In the genomic region with DNA sequence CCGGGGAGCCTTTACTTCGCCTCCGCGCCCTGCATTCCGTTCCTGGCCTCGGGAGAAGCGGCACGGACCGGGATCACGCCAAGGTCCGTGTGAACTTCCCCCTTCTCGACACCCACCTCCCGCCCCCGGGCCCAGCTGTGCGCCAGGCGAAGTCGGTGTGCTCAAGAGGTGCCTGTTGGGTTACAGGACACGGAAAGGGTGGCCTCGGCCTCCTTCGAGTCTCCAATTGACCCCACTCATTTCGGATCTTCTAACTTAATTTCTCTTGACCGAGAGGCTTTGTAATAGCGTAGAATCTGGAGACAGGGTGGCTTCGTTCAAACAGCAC, we compare ENCODE assay signal across 8 cellular contexts. TPM values are rescaled to one million over a fixed set of nuclear protein-coding genes. Genes with fewer than 3 reads are reported as not detected.
A peak's percentile ranks its signal among the peaks of the same experiment; 100 is the strongest.
DNase-seq lines count a peak whose midpoint lies in the region; ATAC-seq and TF ChIP-seq lines count a peak whose summit lies in the region.

No MANE protein-coding gene starts in this region.

- H3K27me3 ChIP-seq in esophagus muscularis mucosa = no peaks in the 10 kb centered on the region

- H3K27ac ChIP-seq in OCI-LY7 (ENCODE audit: low read depth, low read length, poor library complexity, severe bottlenecking) = no peak overlapping the region
- peak overlapping the region; percentile 91 to 96 (median 94) for H3K27ac ChIP-seq in esophagus muscularis mucosa (replicated peaks in 1 of 4)

- H4K20me1 ChIP-seq in OCI-LY7 (ENCODE audit: insufficient read depth, low read length) = peaks cover 5% of the 10 kb centered on the region; the same call in 1 of the 2 replicates

- intact Hi-C loops in OCI-LY7 (cut with micrococcal nuclease; ENCODE audit: unreplicated experiment) = no loop called here
- intact Hi-C loops in esophagus muscularis mucosa (cut with DNase I) = loop anchor here (10.0 kb wide), 1 partner anchor 359 kb away; the partner anchor contains the start of gene PHKA2
- intact Hi-C loops in posterior cingulate gyrus (cut with DNase I) = no loop called here

- H3K9me2 ChIP-seq in OCI-LY7 (ENCODE audit: insufficient read depth, low read length) = no peaks in the 10 kb centered on the region

- H3K36me3 ChIP-seq in OCI-LY7 (ENCODE audit: insufficient read depth, low read length) (peaks cover 17% of the 10 kb centered on the region; the same call in 1 of the 2 replicates), esophagus muscularis mucosa (peaks cover 0 to under 1% (median 0%) of the 10 kb centered on the region in 4 donors)

- no peak for DNase-seq in AG10803 (ENCODE audit: low read depth)
- no peak for DNase-seq in OCI-LY7 (ENCODE audit: low spot score)
- DNase-seq in esophagus muscularis mucosa (ENCODE audit: extremely low spot score) = no peak
- DNase-seq in retinal pigment epithelial cell (ENCODE audit: low read depth) = no peak
- DNase-seq in posterior cingulate gyrus = no peak

- TF ChIP-seq CTCF in AG10803 (conservative IDR thresholded peaks at IDR 0.05; ENCODE audit: low read length) (no peak), OCI-LY7 (conservative IDR thresholded peaks at IDR 0.05; ENCODE audit: low read length) (no peak), esophagus muscularis mucosa (IDR thresholded peaks at IDR 0.05) (no peak), retinal pigment epithelial cell (conservative IDR thresholded peaks at IDR 0.05; ENCODE audit: low read depth, low read length) (no peak)

- BruUV-seq in OCI-LY7 (replicated peaks; lab: Mats Ljungman, UMichigan) = no TSS peak

- TF ChIP-seq EP300 in esophagus muscularis mucosa (IDR thresholded peaks at IDR 0.05) = no peak

- POLR2A ChIA-PET in OCI-LY7 (lab: Charles Lee) = no interaction called here

- CTCF ChIA-PET in OCI-LY7 (lab: Charles Lee; ENCODE audit: unreplicated experiment) = no interaction called here

- H3K4me1 ChIP-seq in OCI-LY7 (ENCODE audit: insufficient read depth, low read length, poor library complexity, severe bottlenecking) (peaks cover 28% of the 10 kb centered on the region), esophagus muscularis mucosa (peaks cover 9 to 40% (median 30%) of the 10 kb centered on the region in 4 donors)

- no peak overlapping the region for H2AFZ ChIP-seq in OCI-LY7 (ENCODE audit: low read length)

- H3K79me2 ChIP-seq in OCI-LY7 (ENCODE audit: insufficient read depth, low read depth, low read length) = peaks cover 47% of the 10 kb centered on the region

- 52% methylated on average over 6 of the region's 24 CpGs for WGBS in esophagus muscularis mucosa

- TF ChIP-seq POLR2A in esophagus muscularis mucosa (IDR thresholded peaks at IDR 0.05; ENCODE audit: low read depth) = no peak

- peak overlapping the region; percentile 75 for H3K4me3 ChIP-seq in AG10803 (ENCODE audit: low read length)
- peak overlapping the region; percentile 86 for H3K4me3 ChIP-seq in OCI-LY7 (ENCODE audit: low read depth, low read length, poor library complexity, severe bottlenecking)
- peak overlapping the region; percentile 68 to 78 (median 72) for H3K4me3 ChIP-seq in esophagus muscularis mucosa
- H3K4me3 ChIP-seq in retinal pigment epithelial cell (ENCODE audit: low read length) = peak overlapping the region; percentile 71

- H3K9me3 ChIP-seq in OCI-LY7 (ENCODE audit: low read length) = no peaks in the 10 kb centered on the region
- H3K9me3 ChIP-seq in esophagus muscularis mucosa = no peaks in the 10 kb centered on the region

- H3K4me2 ChIP-seq in OCI-LY7 (ENCODE audit: low read length) = peak overlapping the region; percentile 65

- ATAC-seq in GM21390 (IDR thresholded peaks at IDR 0.05; ENCODE audit: unreplicated experiment) (peak; percentile 16), HG03097 (IDR thresholded peaks at IDR 0.05; ENCODE audit: low FRiP score, unreplicated experiment) (no peak), GM18873 (IDR thresholded peaks at IDR 0.05; ENCODE audit: low FRiP score, unreplicated experiment) (no peak)

RNA-seq across cellular contexts. Expression of gene PDHA1, which starts 0.4 kb away (rescaled TPM):
- 210 and 228 TPM in 2 replicates for total RNA-seq in OCI-LY7 (2014; rRNA removed; shearing (Covaris generic))
- 236 and 249 TPM in 2 replicates for total RNA-seq in OCI-LY7 (2022)
- total RNA-seq in esophagus muscularis mucosa = 100 to 1,000 TPM in 1 of 4 donors, 10 to 100 TPM in 3; 45.7 to 137 (median 78.8) TPM
